8 cellular contexts compared by ENCODE assay signal in the genomic region with DNA sequence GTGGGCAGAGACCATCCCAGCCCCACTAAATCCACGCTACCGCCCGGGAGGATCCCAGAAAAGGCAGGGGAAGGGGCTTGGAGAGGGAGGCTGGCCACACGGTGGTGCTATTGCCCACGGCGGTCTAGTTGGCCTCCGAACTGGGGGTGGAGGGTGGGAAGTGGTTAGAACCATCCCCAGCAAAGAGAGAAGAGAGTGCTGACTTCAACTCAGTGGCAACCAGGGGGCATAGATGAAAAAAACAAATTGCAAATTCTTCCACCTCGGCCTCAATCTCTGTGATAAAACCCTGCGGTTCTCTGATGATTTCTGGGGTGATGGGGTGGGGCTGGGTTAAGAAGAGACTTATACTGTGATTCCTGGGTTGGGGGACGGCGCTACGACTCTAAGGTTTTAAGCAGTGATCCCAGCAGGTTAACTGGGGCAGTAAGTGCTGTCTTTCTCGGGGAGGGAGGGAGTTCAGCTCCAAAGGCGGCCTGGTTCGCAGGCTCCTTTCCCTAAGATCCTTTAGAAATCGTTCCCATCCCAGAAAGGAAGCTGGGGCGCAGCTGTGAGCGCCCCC.
DNase-seq lines count a peak whose midpoint lies in the region; ATAC-seq and TF ChIP-seq lines count a peak whose summit lies in the region.

No MANE protein-coding gene starts in this region.

- H3K4me1 ChIP-seq in SK-N-SH (ENCODE audit: control insufficient read depth in 1 of 2, insufficient read depth in 2 of 2, low read depth in 1 of 2, low read length in 1 of 2) (peaks cover 19 to 25% of the 10 kb centered on the region in 2 experiments), neuronal stem cell (ENCODE audit: control insufficient read depth in 2 of 2, insufficient read depth in 1 of 2, low read depth in 1 of 2, low read length in 2 of 2) (peaks cover 8 to 13% of the 10 kb centered on the region in 2 donors), stomach (peaks cover 8 to 40% (median 23%) of the 10 kb centered on the region in 4 donors)

- TF ChIP-seq POLR2A in stomach (IDR thresholded peaks at IDR 0.05), result no peak

- H2AK5ac ChIP-seq in neuronal stem cell (ENCODE audit: low read depth, low read length), result no peak overlapping the region

- H3K4ac ChIP-seq in neuronal stem cell (ENCODE audit: low read length), result no peak overlapping the region

- H3K9me3 ChIP-seq in SK-N-SH, result no peaks in the 10 kb centered on the region
- H3K9me3 ChIP-seq in neuronal stem cell (replicated peaks in 1 of 2; ENCODE audit: control insufficient read depth in 2 of 2, insufficient read depth in 1 of 2, low read depth in 1 of 2, low read length in 2 of 2), result no peaks in the 10 kb centered on the region
- no peaks in the 10 kb centered on the region for H3K9me3 ChIP-seq in stomach

- H3K18ac ChIP-seq in neuronal stem cell (ENCODE audit: low read length), result peak overlapping the region; percentile 54

- no peak overlapping the region for H2BK5ac ChIP-seq in neuronal stem cell (ENCODE audit: low read length)

- H2BK15ac ChIP-seq in neuronal stem cell (ENCODE audit: low read length), result no peak overlapping the region

- ATAC-seq in GM19397 (IDR thresholded peaks at IDR 0.05; ENCODE audit: unreplicated experiment), result peak; percentile 37

- H3K9ac ChIP-seq in SK-N-SH (peak overlapping the region; percentile 78; the same call in 1 of the 2 replicates), neuronal stem cell (ENCODE audit: low read depth, low read length, poor library complexity) (no peak overlapping the region)

- CTCF ChIA-PET in SK-N-SH (lab: Yijun Ruan, JAX), result interaction anchor here (0.6 to 3.6 kb wide), 50 partner anchors 9 to 1164 kb away, joined by 3 to 27 read pairs (median 4); a partner anchor contains a TSS

- H4K8ac ChIP-seq in neuronal stem cell (ENCODE audit: low read depth, low read length), result no peak overlapping the region

- H2AFZ ChIP-seq in SK-N-SH (ENCODE audit: low read depth), result peak overlapping the region; percentile 99; the same call in 1 of the 2 replicates
- H2AFZ ChIP-seq in neuronal stem cell (ENCODE audit: low read length), result peak overlapping the region; percentile 90

- no peaks in the 10 kb centered on the region for H3K79me1 ChIP-seq in neuronal stem cell (ENCODE audit: low read depth, low read length)

- DNase-seq in AG20443 (ENCODE audit: low spot score) (peak; percentile 91), M059J (ENCODE audit: low read depth) (peak; percentile 79), SK-N-SH (peak; percentile 95), germinal center (ENCODE audit: low spot score) (peak; percentile 84), neuronal stem cell (ENCODE audit: low spot score) (peak; percentile 83), stomach (peak; percentile 79)
- peak; percentile 83 for DNase-seq in activated naive CD4-positive, alpha-beta T cell treated with anti-CD3 and anti-CD28 coated beads, Interleukin-2, amount 50 U/mL, for 16 hours

- H3K4me2 ChIP-seq in SK-N-SH (peak overlapping the region; percentile 98), neuronal stem cell (ENCODE audit: insufficient read depth, low read length, poor library complexity, severe bottlenecking) (peak overlapping the region; percentile 70)

- peak; percentile 93 for TF ChIP-seq RAD21 in SK-N-SH (IDR thresholded peaks at IDR 0.05; ENCODE audit: low read length)

- H2BK120ac ChIP-seq in neuronal stem cell (ENCODE audit: low read depth, low read length), result no peak overlapping the region

- H4K20me1 ChIP-seq in SK-N-SH (ENCODE audit: insufficient read depth), result no peaks in the 10 kb centered on the region

- POLR2A ChIA-PET in SK-N-SH (lab: Yijun Ruan, JAX), result interaction anchor here (1.7 kb wide), 1 partner anchor 991 kb away, joined by 3 read pairs; no protein-coding TSS in a partner anchor

- peaks cover 3% of the 10 kb centered on the region for H3F3A ChIP-seq in SK-N-SH (replicated peaks; ENCODE audit: insufficient read depth)

- no peak overlapping the region for H4K91ac ChIP-seq in neuronal stem cell (ENCODE audit: low read depth, low read length, poor library complexity)

- no peaks in the 10 kb centered on the region for H3K36me3 ChIP-seq in SK-N-SH (replicated peaks in 1 of 2; ENCODE audit: control insufficient read depth in 1 of 2, insufficient read depth in 2 of 2, low read length in 1 of 2)
- no peaks in the 10 kb centered on the region for H3K36me3 ChIP-seq in neuronal stem cell (replicated peaks in 1 of 2; ENCODE audit: control insufficient read depth in 2 of 2, insufficient read depth in 2 of 2, low read length in 2 of 2)
- H3K36me3 ChIP-seq in stomach, result no peaks in the 10 kb centered on the region

- H3K9me2 ChIP-seq in SK-N-SH, result no peaks in the 10 kb centered on the region

- H3K4me3 ChIP-seq in SK-N-SH (ENCODE audit: low read depth in 2 of 2, low read length in 1 of 2) (peak overlapping the region; percentile 36 to 64; a peak in 3 of 4 replicates), neuronal stem cell (ENCODE audit: low read length in 2 of 2) (peak overlapping the region in 1 of 2 donors; percentile 48), stomach (peak overlapping the region; percentile 62 to 76 (median 64))

- peak overlapping the region; percentile 70 to 91 for H3K27ac ChIP-seq in SK-N-SH (ENCODE audit: low read depth in 2 of 2, low read length in 1 of 2)
- H3K27ac ChIP-seq in neuronal stem cell (replicated peaks; ENCODE audit: low read length), result peak overlapping the region; percentile 58
- H3K27ac ChIP-seq in stomach, result peak overlapping the region; percentile 13 to 99 (median 92)

- TF ChIP-seq EP300 in SK-N-SH (IDR thresholded peaks at IDR 0.05; ENCODE audit: borderline replicate concordance in 1 of 2, low read depth in 1 of 2, low read length in 1 of 2), result no peak
- TF ChIP-seq EP300 in stomach (IDR thresholded peaks at IDR 0.05), result no peak

- no peaks in the 10 kb centered on the region for H3K79me2 ChIP-seq in SK-N-SH (ENCODE audit: insufficient read depth)

- intact Hi-C loops in stomach (cut with DNase I; ENCODE audit: low total_unique reads), result loop anchor here (10.0 kb wide), 1 partner anchor 991 kb away; no protein-coding TSS in a partner anchor

- no peak overlapping the region for H2BK12ac ChIP-seq in neuronal stem cell (ENCODE audit: low read length)

- peak; percentile 94 for TF ChIP-seq CTCF in SK-N-SH (IDR thresholded peaks at IDR 0.05)
- TF ChIP-seq CTCF in stomach (IDR thresholded peaks at IDR 0.05), result peak in 6 of 7 experiments; percentile 35 to 88 (median 82)

- WGBS in SK-N-SH (ENCODE audit: low lambda C conversion rate), result 33% methylated on average over 18 of the region's 18 CpGs
- no CpG with 5 or more reads among the region's 18 CpGs for WGBS in neuronal stem cell (ENCODE audit: extremely low coverage in 2 of 2, insufficient read length in 2 of 2, insufficient replicate concordance in 1 of 2), 2 donors
- WGBS in stomach, 5 donors, result 1 to 5% (median 3%) methylated on average over 12 to 18 of the region's 18 CpGs

- H3K14ac ChIP-seq in neuronal stem cell (ENCODE audit: low read length), result no peak overlapping the region

- no peaks in the 10 kb centered on the region for H3K27me3 ChIP-seq in SK-N-SH (ENCODE audit: insufficient read depth)
- peaks cover 0 to 4% (median 0%) of the 10 kb centered on the region in 3 experiments for H3K27me3 ChIP-seq in neuronal stem cell (ENCODE audit: control insufficient read depth in 3 of 3, insufficient read depth in 3 of 3, low read depth in 1 of 3, low read length in 3 of 3)
- H3K27me3 ChIP-seq in stomach, result no peaks in the 10 kb centered on the region

- no peak overlapping the region for H3K23ac ChIP-seq in neuronal stem cell (ENCODE audit: low read depth, low read length, poor library complexity)

TF ChIP-seq in SK-N-SH, 30 proteins besides CTCF, POLR2A, EP300 and RAD21 (continues in another document):
- TF ChIP-seq MXI1 (IDR thresholded peaks at IDR 0.05; ENCODE audit: low read depth, low read length) (no peak), RCOR1 (IDR thresholded peaks at IDR 0.05; ENCODE audit: low read length) (0 out of 2 replicates have a peak, but pooled peaks have one; percentile 10), MEF2A (IDR thresholded peaks at IDR 0.05; ENCODE audit: borderline replicate concordance, low read depth) (no peak), CHD2 (IDR thresholded peaks at IDR 0.05; ENCODE audit: low read length, partially characterized antibody) (no peak), RFX5 (IDR thresholded peaks at IDR 0.05; ENCODE audit: low read length) (peak; percentile 79; the same call in 1 of the 2 replicates), ELF1 (IDR thresholded peaks at IDR 0.05) (no peak), NRF1 (IDR thresholded peaks at IDR 0.05; ENCODE audit: low read depth, low read length) (no peak; the same call in 1 of the 2 replicates), JUND (IDR thresholded peaks at IDR 0.05) (no peak), YY1 (IDR thresholded peaks at IDR 0.05; ENCODE audit: low read depth) (no peak), NFIC (IDR thresholded peaks at IDR 0.05; ENCODE audit: borderline replicate concordance) (no peak), SIN3A (IDR thresholded peaks at IDR 0.05; ENCODE audit: borderline replicate concordance, low read depth, low read length) (no peak), TEAD4 (IDR thresholded peaks at IDR 0.05; ENCODE audit: borderline replicate concordance, insufficient read depth) (no peak)
- TF ChIP-seq, protein P1, sequence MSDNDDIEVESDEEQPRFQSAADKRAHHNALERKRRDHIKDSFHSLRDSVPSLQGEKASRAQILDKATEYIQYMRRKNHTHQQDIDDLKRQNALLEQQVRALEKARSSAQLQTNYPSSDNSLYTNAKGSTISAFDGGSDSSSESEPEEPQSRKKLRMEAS (IDR thresholded peaks at IDR 0.05; ENCODE audit: low read depth), result no peak
- TF ChIP-seq, protein P2, sequence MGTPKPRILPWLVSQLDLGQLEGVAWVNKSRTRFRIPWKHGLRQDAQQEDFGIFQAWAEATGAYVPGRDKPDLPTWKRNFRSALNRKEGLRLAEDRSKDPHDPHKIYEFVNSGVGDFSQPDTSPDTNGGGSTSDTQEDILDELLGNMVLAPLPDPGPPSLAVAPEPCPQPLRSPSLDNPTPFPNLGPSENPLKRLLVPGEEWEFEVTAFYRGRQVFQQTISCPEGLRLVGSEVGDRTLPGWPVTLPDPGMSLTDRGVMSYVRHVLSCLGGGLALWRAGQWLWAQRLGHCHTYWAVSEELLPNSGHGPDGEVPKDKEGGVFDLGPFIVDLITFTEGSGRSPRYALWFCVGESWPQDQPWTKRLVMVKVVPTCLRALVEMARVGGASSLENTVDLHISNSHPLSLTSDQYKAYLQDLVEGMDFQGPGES (IDR thresholded peaks at IDR 0.05; ENCODE audit: low read depth, low read length), result no peak
- TF ChIP-seq, protein P3, sequence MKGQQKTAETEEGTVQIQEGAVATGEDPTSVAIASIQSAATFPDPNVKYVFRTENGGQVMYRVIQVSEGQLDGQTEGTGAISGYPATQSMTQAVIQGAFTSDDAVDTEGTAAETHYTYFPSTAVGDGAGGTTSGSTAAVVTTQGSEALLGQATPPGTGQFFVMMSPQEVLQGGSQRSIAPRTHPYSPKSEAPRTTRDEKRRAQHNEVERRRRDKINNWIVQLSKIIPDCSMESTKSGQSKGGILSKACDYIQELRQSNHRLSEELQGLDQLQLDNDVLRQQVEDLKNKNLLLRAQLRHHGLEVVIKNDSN (IDR thresholded peaks at IDR 0.05; ENCODE audit: borderline replicate concordance, low read depth), result no peak
